In genomic region chr1:240672132-240672811, GRCh38 we compare ENCODE assay signal across 18 cellular contexts.
A peak's percentile ranks its signal among the peaks of the same experiment; 100 is the strongest.
DNase-seq lines count a peak whose midpoint lies in the region; ATAC-seq, FAIRE-seq and TF ChIP-seq lines count a peak whose summit lies in the region.
"Had no signal": no experiment of that assay in that cellular context is flagged by ENCODE, and none has a peak within 500 bp of the region (broad histone marks: within the 10 kb centered on the region; RNA-seq: fewer than 3 reads in every experiment).

No MANE protein-coding gene starts in this region.

- no peaks in the 10 kb centered on the region for H3K79me2 ChIP-seq in GM23338 (replicated peaks; ENCODE audit: insufficient read depth)

- H3K4me3 Mint-ChIP-seq in GM23338: no peak overlapping the region
- H3K4me3 Mint-ChIP-seq: CD8-positive, alpha-beta memory T cell; HFFc6 had no signal

- no peak overlapping the region for H3K27ac ChIP-seq in AG04450 (ENCODE audit: low read depth, low read length)
- H3K27ac ChIP-seq in GM23338 (ENCODE audit: low read depth): no peak overlapping the region
- H3K27ac ChIP-seq: BLaER1 had no signal

- H3K9me2 ChIP-seq in GM23338 (ENCODE audit: insufficient read depth): no peaks in the 10 kb centered on the region

- no peaks in the 10 kb centered on the region for H4K20me1 ChIP-seq in GM23338 (replicated peaks; ENCODE audit: insufficient read depth)
- H4K20me1 ChIP-seq: BLaER1 had no signal

- H3K9me3 ChIP-seq in AG04450 (ENCODE audit: control insufficient read depth, insufficient read depth, low read length): no peaks in the 10 kb centered on the region; the same call in 1 of the 2 replicates
- H3K9me3 ChIP-seq: BLaER1, HAP-1 had no signal

- 0 out of 2 replicates have a peak, but pooled peaks cover 5% of the 10 kb centered on the region for H3K4me1 ChIP-seq in GM23338 (ENCODE audit: insufficient read depth)
- H3K4me1 ChIP-seq: BLaER1, Caco-2, HAP-1 had no signal

- 0 out of 2 replicates have a peak overlapping the region, but pooled peaks have one; percentile 23 for H3K27ac Mint-ChIP-seq in GM23338
- H3K27ac Mint-ChIP-seq: CD8-positive, alpha-beta memory T cell; HFFc6 had no signal

- H3K4me3 ChIP-seq in AG04450 (ENCODE audit: low read depth, low read length): no peak overlapping the region
- H3K4me3 ChIP-seq in GM23338: no peak overlapping the region
- H3K4me3 ChIP-seq: BLaER1, HAP-1 had no signal

- H3K4me2 ChIP-seq in GM23338: no peak overlapping the region
- H3K4me2 ChIP-seq: BLaER1 had no signal

- CTCF ChIA-PET in AG04450 (lab: Charles Lee): interaction anchor here (0.5 to 2.0 kb wide), 3 partner anchors 18 to 568 kb away, joined by 3 to 7 read pairs (median 4); no protein-coding TSS in a partner anchor

- no peaks in the 10 kb centered on the region for H3K36me3 Mint-ChIP-seq in GM23338 (ENCODE audit: low read depth)

- H3K27me3 ChIP-seq in AG04450 (ENCODE audit: control insufficient read depth, insufficient read depth, low read length) (no peaks in the 10 kb centered on the region), GM23338 (ENCODE audit: insufficient read depth) (no peaks in the 10 kb centered on the region)
- H3K27me3 ChIP-seq: BLaER1 had no signal

- H2AFZ ChIP-seq in GM23338: no peak overlapping the region

- H3K36me3 ChIP-seq in GM23338 (ENCODE audit: insufficient read depth): no peaks in the 10 kb centered on the region
- H3K36me3 ChIP-seq: BLaER1, HAP-1 had no signal

- ATAC-seq in GM23338 (no peak), HG03097 (IDR thresholded peaks at IDR 0.05; ENCODE audit: low FRiP score, unreplicated experiment) (no peak)

- 0 out of 3 replicates have a peak, but pooled peaks cover 2% of the 10 kb centered on the region for H3K4me1 Mint-ChIP-seq in GM23338

- no peaks in the 10 kb centered on the region for H3F3A ChIP-seq in GM23338 (replicated peaks; ENCODE audit: low read depth)

- POLR2A ChIA-PET in AG04450 (lab: Yijun Ruan, JAX): interaction anchor here (0.7 to 1.3 kb wide), 3 partner anchors 14 to 362 kb away, joined by 3 to 4 read pairs (median 3); no protein-coding TSS in a partner anchor

- no peaks in the 10 kb centered on the region; the same call in 2 of the 3 replicates for H3K9me3 Mint-ChIP-seq in GM23338

- FAIRE-seq in RCC 7860 (lab: Jason Lieb, UNC): no peak
- FAIRE-seq: A204.1 had no signal

- no peaks in the 10 kb centered on the region for H3K27me3 Mint-ChIP-seq in GM23338 (ENCODE audit: insufficient read depth, low read depth, poor library complexity)
- H3K27me3 Mint-ChIP-seq: CD8-positive, alpha-beta memory T cell had no signal

- peak; percentile 26 for DNase-seq in AG04450 (ENCODE audit: low read depth, low spot score)
- no peak for DNase-seq in GM23338 (ENCODE audit: low spot score)
- DNase-seq in M059J (ENCODE audit: low read depth): peak; percentile 46
- DNase-seq in fibroblast of peridontal ligament (ENCODE audit: extremely low read depth): peak; percentile 59
- no peak for DNase-seq in anterior cingulate cortex (lab: John Stamatoyannopoulos, UW)
- no peak for DNase-seq in RCC 7860 (ENCODE audit: low spot score)
- no peak for DNase-seq in NK-92 (lab: John Stamatoyannopoulos, UW; ENCODE audit: unreplicated experiment)
- DNase-seq: AML-193; Caco-2; CD8-positive, alpha-beta memory T cell; DND-41; GF-D8; HFFc6; KBM-7 had no signal

- TF ChIP-seq CTCF in AG04450 (IDR thresholded peaks at IDR 0.05; ENCODE audit: low read depth, low read length) (no peak), GM23338 (conservative IDR thresholded peaks at IDR 0.05; ENCODE audit: low read depth in 2 of 2) (no peak)

TF ChIP-seq in GM23338, 12 proteins besides CTCF, POLR2A, EP300 and RAD21:
- no peak for TF ChIP-seq ETS1 (IDR thresholded peaks at IDR 0.05)

Comparison
In these comparisons a context has a peak if more than half of its experiments do, and no peak if none do; other contexts are left out.
1. DNase-seq: peak in AG04450 (single experiment), M059J (single experiment) and fibroblast of peridontal ligament (single experiment); none in GM23338 (single experiment), anterior cingulate cortex (0 of 58), RCC 7860 (single experiment) and NK-92 (single experiment).